8 cellular contexts compared by ENCODE assay signal in the genomic region with DNA sequence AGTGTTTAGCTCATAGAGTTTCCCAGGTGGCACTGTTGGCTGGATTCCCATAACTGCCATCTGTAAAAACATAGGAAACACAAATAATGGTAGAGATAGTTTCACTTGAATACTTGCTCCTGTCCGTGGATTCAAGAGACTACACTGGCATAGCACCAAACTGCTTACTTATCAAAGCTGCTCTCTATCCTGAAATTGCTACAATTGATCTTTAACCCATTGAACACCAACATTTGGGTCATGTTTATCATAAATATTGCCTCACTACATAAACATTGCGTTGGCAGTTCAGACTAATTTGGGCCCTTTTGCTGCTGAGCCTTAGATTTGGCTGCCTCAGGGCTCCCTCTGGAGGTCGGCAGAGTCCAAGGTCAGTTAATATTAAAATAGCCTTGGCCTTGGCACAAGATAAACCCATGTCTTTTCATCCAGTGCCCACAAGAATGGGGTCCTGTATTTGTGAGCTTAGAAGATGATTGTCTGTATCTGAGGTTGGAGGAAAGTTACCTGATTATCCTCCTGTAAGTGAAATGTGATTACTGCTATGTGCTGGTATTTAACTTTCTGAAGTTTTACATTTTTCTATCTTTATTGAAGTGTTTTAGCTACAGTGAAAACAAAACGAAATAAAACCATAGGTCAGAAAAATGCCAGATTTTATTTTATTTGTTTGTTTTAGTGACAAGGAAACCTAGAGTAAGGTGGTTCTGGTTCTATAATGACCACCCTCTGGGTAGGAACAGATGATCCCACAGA. TPM values are rescaled to one million over a fixed set of nuclear protein-coding genes. Genes with fewer than 3 reads are reported as not detected.
DNase-seq lines count a peak whose midpoint lies in the region; ATAC-seq, FAIRE-seq and TF ChIP-seq lines count a peak whose summit lies in the region.

No MANE protein-coding gene starts in this region.

- H3K4me3 Mint-ChIP-seq in astrocyte (ENCODE audit: unreplicated experiment), result no peak overlapping the region

- H3K4me1 ChIP-seq in astrocyte (ENCODE audit: insufficient read depth, low read length), result peaks cover 10% of the 10 kb centered on the region

- no peaks in the 10 kb centered on the region for H3K9me3 Mint-ChIP-seq in astrocyte (ENCODE audit: unreplicated experiment)

- TF ChIP-seq POLR2A in GM18505 (IDR thresholded peaks at IDR 0.05; ENCODE audit: borderline replicate concordance, extremely low read depth, insufficient read depth, insufficient read length), result no peak

- peak overlapping the region; percentile 40 for H2AFZ ChIP-seq in astrocyte (ENCODE audit: low read depth, low read length)

- peak; percentile 82 for TF ChIP-seq CTCF in AG10803 (conservative IDR thresholded peaks at IDR 0.05; ENCODE audit: low read length)
- peak; percentile 57 for TF ChIP-seq CTCF in HL-60 (IDR thresholded peaks at IDR 0.05; ENCODE audit: insufficient read depth, low read length)
- peak; percentile 74 for TF ChIP-seq CTCF in astrocyte (IDR thresholded peaks at IDR 0.05; ENCODE audit: insufficient read depth, low read depth, low read length)

- no peaks in the 10 kb centered on the region for H3K36me3 Mint-ChIP-seq in astrocyte (ENCODE audit: low read depth, unreplicated experiment)

- FAIRE-seq in astrocyte (lab: Jason Lieb, UNC), result no peak

- H3K27me3 Mint-ChIP-seq in astrocyte (ENCODE audit: low read depth, unreplicated experiment), result no peaks in the 10 kb centered on the region

- no peak overlapping the region for H3K9ac ChIP-seq in astrocyte (ENCODE audit: low read length)

- H3K79me2 ChIP-seq in astrocyte (ENCODE audit: insufficient read depth, low read length), result no peaks in the 10 kb centered on the region

- no peak overlapping the region for H3K27ac Mint-ChIP-seq in astrocyte (ENCODE audit: unreplicated experiment)

- H3K27me3 ChIP-seq in HL-60 (ENCODE audit: insufficient read depth, poor library complexity, severe bottlenecking) (no peaks in the 10 kb centered on the region), astrocyte (ENCODE audit: insufficient read depth, low read length) (no peaks in the 10 kb centered on the region)

- no peaks in the 10 kb centered on the region for H3K36me3 ChIP-seq in astrocyte (ENCODE audit: insufficient read depth, low read length)

- H3K4me3 ChIP-seq in AG10803 (ENCODE audit: low read length), result no peak overlapping the region
- H3K4me3 ChIP-seq in HL-60 (replicated peaks; ENCODE audit: insufficient read depth, low read length), result no peak overlapping the region
- H3K4me3 ChIP-seq in astrocyte (ENCODE audit: insufficient read depth, low read depth, low read length), result no peak overlapping the region

- peaks cover 16% of the 10 kb centered on the region for H3K4me1 Mint-ChIP-seq in astrocyte (ENCODE audit: low read depth, unreplicated experiment)

- H3K4me2 ChIP-seq in astrocyte (ENCODE audit: low read length), result peak overlapping the region; percentile 26

- ATAC-seq in GM18505 (IDR thresholded peaks at IDR 0.05; ENCODE audit: unreplicated experiment), result peak; percentile 76

- no peaks in the 10 kb centered on the region for H4K20me1 ChIP-seq in astrocyte (ENCODE audit: insufficient read depth, low read length)

- H3K27ac ChIP-seq in HL-60 (replicated peaks) (no peak overlapping the region), astrocyte (ENCODE audit: low read depth, low read length) (no peak overlapping the region)

- peak; percentile 62 for DNase-seq in AG10803 (ENCODE audit: low read depth)
- DNase-seq in HL-60 (ENCODE audit: low read depth in 1 of 2, low spot score in 1 of 2), result peak in 1 of 2 experiments; percentile 47
- peak; percentile 84 for DNase-seq in NCI-H748 treated with DMSO at 0.1 percent for 48 hours (lab: John Stamatoyannopoulos, UW)
- DNase-seq in astrocyte (ENCODE audit: low read depth), result peak; percentile 14
- peak; percentile 39 to 65 for DNase-seq in hippocampal formation (lab: John Stamatoyannopoulos, UW)
- peak; percentile 2 for DNase-seq in stimulated activated CD4-positive, alpha-beta T cell treated with anti-CD3 and anti-CD28 coated beads, Interleukin-4, amount 100 ng/mL, for 1 hour
- no peak for DNase-seq in activated CD4-positive, CD25-positive, alpha-beta regulatory T cell (lab: John Stamatoyannopoulos, UW)

- no peaks in the 10 kb centered on the region for H3K9me3 ChIP-seq in astrocyte (ENCODE audit: insufficient read depth, low read depth, low read length)

RNA-seq across cellular contexts. Expression of a gene that starts 4.0 kb away (rescaled TPM):
- 0.46 TPM in 1 of 2 replicates, not detected in the other for total RNA-seq in astrocyte

Comparison
In these comparisons a context has a peak if more than half of its experiments do, and no peak if none do; other contexts are left out.
1. DNase-seq: peak in AG10803 (single experiment), NCI-H748 treated with DMSO at 0.1 percent for 48 hours (single experiment), astrocyte (single experiment), hippocampal formation (2 of 2) and stimulated activated CD4-positive, alpha-beta T cell treated with anti-CD3 and anti-CD28 coated beads, Interleukin-4, amount 100 ng/mL, for 1 hour (single experiment); none in activated CD4-positive, CD25-positive, alpha-beta regulatory T cell (0 of 4).
2. Peak in every context shown above with its lines, with median percentiles within 50 percentile points of each other: CTCF ChIP-seq.